Comparison of ENCODE assay signal across 15 cellular contexts in the genomic region with DNA sequence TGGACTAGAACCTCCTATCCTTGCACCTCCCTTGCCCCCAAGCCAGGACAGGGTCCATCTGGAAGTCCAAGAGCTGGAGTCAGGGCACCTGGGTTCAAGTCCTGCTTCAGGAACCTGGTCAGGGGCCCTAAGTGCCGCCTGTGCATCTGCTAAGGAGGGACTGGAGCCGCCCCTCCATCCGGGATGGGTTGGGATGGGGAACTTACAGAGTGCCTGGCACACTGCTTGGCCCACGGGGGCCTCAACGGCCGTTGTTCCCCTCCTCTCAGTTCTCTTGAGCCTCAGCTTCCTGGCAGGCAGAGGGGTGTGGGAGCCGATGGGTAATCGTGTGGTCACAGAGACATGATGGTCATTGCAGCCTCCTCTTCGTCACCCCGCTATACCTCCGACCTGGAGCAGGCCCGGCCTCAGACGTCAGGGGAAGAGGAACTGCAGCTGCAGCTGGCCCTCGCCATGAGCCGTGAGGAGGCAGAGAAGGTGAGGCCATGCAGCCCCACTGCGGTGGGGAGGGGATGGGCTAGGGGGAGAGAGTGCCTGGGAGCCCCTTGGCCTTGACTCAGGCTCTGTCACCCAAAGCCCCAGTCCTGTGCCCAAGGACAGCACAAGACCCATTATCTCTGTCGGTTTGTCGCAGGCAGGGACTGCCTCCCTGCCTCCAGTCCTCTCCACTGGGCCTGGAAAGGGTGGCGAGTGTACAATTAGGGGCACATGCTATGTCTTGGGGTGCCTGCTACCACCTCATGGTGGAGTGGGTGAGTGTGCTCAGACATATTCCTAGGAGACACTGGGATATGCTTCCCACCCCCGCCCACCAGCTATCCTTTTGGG. TPM values are rescaled to one million over a fixed set of nuclear protein-coding genes. Genes with fewer than 3 reads are reported as not detected.
"Had no signal": no experiment of that assay in that cellular context is flagged by ENCODE, and none has a peak within 500 bp of the region (broad histone marks: within the 10 kb centered on the region; RNA-seq: fewer than 3 reads in every experiment).

No MANE protein-coding gene starts in this region.

- H3K36me3 ChIP-seq: colonic mucosa, ovary had no signal

- H3K27ac ChIP-seq: colonic mucosa had no signal

- H3K4me3 ChIP-seq: adrenal gland, colonic mucosa, ovary had no signal

- DNase-seq: activated CD4-positive, alpha-beta T cell treated with anti-CD3 and anti-CD28 coated beads, Interleukin-2, amount 10 ng/mL, durations not matched to agents 7 days and 5 days; activated CD4-positive, CD25-positive, alpha-beta regulatory T cell; activated naive CD4-positive, alpha-beta T cell treated with anti-CD3 and anti-CD28 coated beads for 36 hours; activated T-cell treated with anti-CD3 and anti-CD28 coated beads for 4 hours; effector CD8-positive, alpha-beta T cell; foreskin melanocyte; head of caudate nucleus had no signal

- H3K27me3 ChIP-seq: adrenal gland, colonic mucosa, ovary had no signal

- H3K9me3 ChIP-seq: adrenal gland, colonic mucosa, ovary had no signal

RNA-seq across cellular contexts. Expression of a gene that starts 5.4 kb away (rescaled TPM):
- total RNA-seq: activated CD4-positive, alpha-beta T cell treated with anti-CD3 and anti-CD28 coated beads, Interleukin-2, amount 10 ng/mL, durations not matched to agents 7 days and 5 days; activated CD8-positive, alpha-beta memory T cell treated with anti-CD3 and anti-CD28 coated beads for 36 hours; activated naive CD4-positive, alpha-beta T cell treated with anti-CD3 and anti-CD28 coated beads for 36 hours; activated T-helper 17 cell treated with anti-CD3 and anti-CD28 coated beads, Interleukin-2, amount 50 U/mL, for 72 hours; natural killer cell treated with Interleukin-12 subunit alpha and Interleukin-12 subunit beta and Interleukin-15 and Interleukin-18, amount 100 ng/mL, for 72 hours had no signal

RNA-seq across cellular contexts. Expression of a gene that starts 22.6 kb away (rescaled TPM):
- total RNA-seq: activated CD4-positive, alpha-beta T cell treated with anti-CD3 and anti-CD28 coated beads, Interleukin-2, amount 10 ng/mL, durations not matched to agents 7 days and 5 days; natural killer cell treated with Interleukin-12 subunit alpha and Interleukin-12 subunit beta and Interleukin-15 and Interleukin-18, amount 100 ng/mL, for 72 hours; T-helper 1 cell treated with Interleukin-12 subunit alpha and Interleukin-12 subunit beta and Interleukin-4 antibody, amounts not matched to agents 30 ng/mL and 1 ng/mL, for 36 hours had no signal

RNA-seq across cellular contexts. Expression of a gene that starts 29.7 kb away (rescaled TPM):
- total RNA-seq: left lobe of liver had no signal
